In genomic region chr10:74208081-74208480, GRCh38 we compare ENCODE assay signal across 1 cellular context.
TF ChIP-seq lines count a peak whose summit lies in the region.

No MANE protein-coding gene starts in this region.

TF ChIP-seq in GM12878, 131 proteins besides CTCF, POLR2A, EP300 and RAD21:
- TF ChIP-seq GATAD2B (conservative IDR thresholded peaks at IDR 0.05; ENCODE audit: low read depth) = no peak
- TF ChIP-seq SUZ12 (IDR thresholded peaks at IDR 0.05; ENCODE audit: unreplicated experiment) = no peak
- TF ChIP-seq GABPA (IDR thresholded peaks at IDR 0.05; ENCODE audit: low read depth) = no peak
- no peak for TF ChIP-seq ZZZ3 (IDR thresholded peaks at IDR 0.05; ENCODE audit: control insufficient read depth, insufficient read length, low read depth)
- no peak for TF ChIP-seq NFXL1 (IDR thresholded peaks at IDR 0.05; ENCODE audit: borderline replicate concordance)
- TF ChIP-seq ESRRA (IDR thresholded peaks at IDR 0.05; ENCODE audit: low read length) = no peak
- no peak for TF ChIP-seq E2F4 (IDR thresholded peaks at IDR 0.05; ENCODE audit: low read depth, low read length)
- no peak for TF ChIP-seq BRCA1 (IDR thresholded peaks at IDR 0.05; ENCODE audit: low read depth, low read length)
- TF ChIP-seq CHD4 (IDR thresholded peaks at IDR 0.05) = no peak
- no peak for TF ChIP-seq CEBPB (IDR thresholded peaks at IDR 0.05; ENCODE audit: borderline replicate concordance in 1 of 2, low read depth in 2 of 2, low read length in 2 of 2)
- no peak for TF ChIP-seq CBX3 (IDR thresholded peaks at IDR 0.05; ENCODE audit: borderline replicate concordance, low read depth)
- TF ChIP-seq, protein P1, sequence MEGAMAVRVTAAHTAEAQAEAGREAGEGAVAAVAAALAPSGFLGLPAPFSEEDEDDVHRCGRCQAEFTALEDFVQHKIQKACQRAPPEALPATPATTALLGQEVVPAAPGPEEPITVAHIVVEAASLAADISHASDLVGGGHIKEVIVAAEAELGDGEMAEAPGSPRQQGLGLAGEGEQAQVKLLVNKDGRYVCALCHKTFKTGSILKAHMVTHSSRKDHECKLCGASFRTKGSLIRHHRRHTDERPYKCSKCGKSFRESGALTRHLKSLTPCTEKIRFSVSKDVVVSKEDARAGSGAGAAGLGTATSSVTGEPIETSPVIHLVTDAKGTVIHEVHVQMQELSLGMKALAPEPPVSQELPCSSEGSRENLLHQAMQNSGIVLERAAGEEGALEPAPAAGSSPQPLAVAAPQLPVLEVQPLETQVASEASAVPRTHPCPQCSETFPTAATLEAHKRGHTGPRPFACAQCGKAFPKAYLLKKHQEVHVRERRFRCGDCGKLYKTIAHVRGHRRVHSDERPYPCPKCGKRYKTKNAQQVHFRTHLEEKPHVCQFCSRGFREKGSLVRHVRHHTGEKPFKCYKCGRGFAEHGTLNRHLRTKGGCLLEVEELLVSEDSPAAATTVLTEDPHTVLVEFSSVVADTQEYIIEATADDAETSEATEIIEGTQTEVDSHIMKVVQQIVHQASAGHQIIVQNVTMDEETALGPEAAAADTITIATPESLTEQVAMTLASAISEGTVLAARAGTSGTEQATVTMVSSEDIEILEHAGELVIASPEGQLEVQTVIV (IDR thresholded peaks at IDR 0.05; ENCODE audit: borderline replicate concordance, partially characterized antibody) = no peak
- TF ChIP-seq SPI1 (IDR thresholded peaks at IDR 0.05; ENCODE audit: borderline replicate concordance, insufficient read depth, low read depth, low read length) = no peak
- no peak for TF ChIP-seq FOS (IDR thresholded peaks at IDR 0.05; ENCODE audit: borderline replicate concordance, extremely low read depth, insufficient read length)
- no peak for TF ChIP-seq STAT3 (IDR thresholded peaks at IDR 0.05; ENCODE audit: low read depth, low read length)
- no peak for TF ChIP-seq EED (IDR thresholded peaks at IDR 0.05; ENCODE audit: low read depth)
